8 cellular contexts compared by ENCODE assay signal in genomic region chr18:58887613-58887963, GRCh38. TPM values are rescaled to one million over a fixed set of nuclear protein-coding genes. Genes with fewer than 3 reads are reported as not detected.
DNase-seq lines count a peak whose midpoint lies in the region; ATAC-seq and TF ChIP-seq lines count a peak whose summit lies in the region.

No MANE protein-coding gene starts in this region.

- H3K4me3 ChIP-seq in SK-N-MC (peak overlapping the region; percentile 40; the same call in 1 of the 2 replicates), esophagus squamous epithelium (peak overlapping the region in 1 of 4 donors; percentile 28)

- intact Hi-C loops in esophagus squamous epithelium (cut with DNase I), result no loop called here

- peaks cover 0 to 36% (median 7%) of the 10 kb centered on the region in 3 donors for H3K4me1 ChIP-seq in esophagus squamous epithelium

- DNase-seq in GM13977 (ENCODE audit: low spot score) (peak; percentile 33), SK-N-MC (ENCODE audit: low read depth, low spot score) (no peak), esophagus squamous epithelium (lab: John Stamatoyannopoulos, UW) (no peak), osteocyte (ENCODE audit: extremely low spot score, unreplicated experiment) (no peak), NCI-H2227 (lab: John Stamatoyannopoulos, UW; ENCODE audit: unreplicated experiment) (no peak), HuH-7 (ENCODE audit: low spot score) (no peak), HUDEP-2 (lab: John Stamatoyannopoulos, UW; ENCODE audit: unreplicated experiment in 76 of 76) (no peak)

- H3K9me3 ChIP-seq in SK-N-MC (ENCODE audit: low read depth, low read length) (no peaks in the 10 kb centered on the region), esophagus squamous epithelium (no peaks in the 10 kb centered on the region)

- H3K27ac ChIP-seq in SK-N-MC (peak overlapping the region; percentile 76), esophagus squamous epithelium (peak overlapping the region in 3 of 4 donors; percentile 60 to 78 (median 73))

- no peaks in the 10 kb centered on the region for H3K27me3 ChIP-seq in esophagus squamous epithelium

- peaks cover 12% of the 10 kb centered on the region for H3K36me3 Mint-ChIP-seq in osteocyte (ENCODE audit: unreplicated experiment)

- TF ChIP-seq CTCF in GM13977 (IDR thresholded peaks at IDR 0.05; ENCODE audit: extremely low read depth, insufficient read depth, missing control alignments) (no peak), esophagus squamous epithelium (IDR thresholded peaks at IDR 0.05) (no peak), osteocyte (IDR thresholded peaks at IDR 0.05) (no peak)

- no peaks in the 10 kb centered on the region for H3K27me3 Mint-ChIP-seq in osteocyte (ENCODE audit: unreplicated experiment)

- in situ Hi-C loops in GM13977 (cut with MboI; ENCODE audit: low pct_unique_long_range_greater_than_20kb, low sequenced_read_pairs, unreplicated experiment), result no loop called here

- peak overlapping the region; percentile 60 for H3K4me3 Mint-ChIP-seq in osteocyte (ENCODE audit: unreplicated experiment)

- H3K27ac Mint-ChIP-seq in osteocyte (ENCODE audit: unreplicated experiment), result peak overlapping the region; percentile 94

- H3K36me3 ChIP-seq in SK-N-MC (ENCODE audit: insufficient read depth, low read length) (peaks cover 48% of the 10 kb centered on the region), esophagus squamous epithelium (peaks cover 0 to 40% (median 0%) of the 10 kb centered on the region in 3 donors)

- TF ChIP-seq POLR2A in esophagus squamous epithelium (IDR thresholded peaks at IDR 0.05), result no peak

- H3K9ac ChIP-seq in SK-N-MC (ENCODE audit: insufficient read length), result no peak overlapping the region

- H3K9me3 Mint-ChIP-seq in osteocyte (ENCODE audit: unreplicated experiment), result no peaks in the 10 kb centered on the region

- peak; percentile 77 for ATAC-seq in HG02885 (IDR thresholded peaks at IDR 0.05; ENCODE audit: poor library complexity, unreplicated experiment)

- 49 to 70% methylated on average over 9 to 10 of the region's 10 CpGs for WGBS in esophagus squamous epithelium, 2 donors

- peaks cover 53% of the 10 kb centered on the region for H3K4me1 Mint-ChIP-seq in osteocyte (ENCODE audit: unreplicated experiment)

RNA-seq across cellular contexts. Expression of gene ZNF532, which starts 22.9 kb away (rescaled TPM):
- total RNA-seq in esophagus squamous epithelium, result 10 to 100 TPM; 30.7 to 52.3 (median 32.6) TPM
- 92.7 and 97.8 TPM in 2 replicates for total RNA-seq in osteocyte
